In genomic region chr5:5377780-5378179, GRCh38 we compare ENCODE assay signal across 27 cellular contexts.
"Had no signal": no experiment of that assay in that cellular context is flagged by ENCODE, and none has a peak within 500 bp of the region (broad histone marks: within the 10 kb centered on the region; RNA-seq: fewer than 3 reads in every experiment).

No MANE protein-coding gene starts in this region.

- H3K9me3 ChIP-seq: ovary, psoas muscle, suprapubic skin, testis, tibial artery, transverse colon, upper lobe of right lung, uterus had no signal

- H3K4me3 ChIP-seq: neural progenitor cell, ovary, psoas muscle, skin epidermis, smooth muscle cell, spleen, suprapubic skin, testis, tibial artery, transverse colon, upper lobe of right lung, uterus had no signal

- H3K27ac ChIP-seq: neural progenitor cell, ovary, psoas muscle, skin epidermis, spleen, suprapubic skin, testis, tibial artery, transverse colon, upper lobe of right lung, uterus had no signal

- H3K36me3 ChIP-seq: neural progenitor cell, ovary, spleen, suprapubic skin, tibial artery, transverse colon, upper lobe of right lung, uterus had no signal

- H3K27me3 ChIP-seq: neural progenitor cell, ovary, spleen, suprapubic skin, testis, tibial artery, transverse colon, upper lobe of right lung, uterus had no signal

- H3K4me1 ChIP-seq: psoas muscle, spleen, testis, transverse colon, upper lobe of right lung had no signal

- ATAC-seq: naive thymus-derived CD4-positive, alpha-beta T cell; natural killer cell; psoas muscle; right cardiac atrium; sciatic nerve; stimulated activated memory B cell treated with anti-CD40 and anti-IgM and Interleukin-4, amounts not matched to agents 10 μg/mL and 1 μg/mL and 100 μg/mL, for 72 hours; stimulated activated naive CD8-positive, alpha-beta T cell treated with anti-CD3 and anti-CD28 coated beads, Interleukin-15, amount 100 ng/mL, for 72 hours; stimulated activated naive CD8-positive, alpha-beta T cell treated with anti-CD3 and anti-CD28 coated beads, Interleukin-15, Interleukin-2, amounts not matched to agents 100 U/mL and 50 U/mL, for 24 hours; upper lobe of right lung had no signal

- DNase-seq: naive thymus-derived CD4-positive, alpha-beta T cell; natural killer cell; occipital lobe; ovary; psoas muscle; right cardiac atrium; spleen; stimulated activated CD4-positive, alpha-beta T cell treated with anti-CD3 and anti-CD28 coated beads, Interleukin-12 subunit alpha, Interleukin-12 subunit beta, amount 100 ng/mL, for 4 hours; stimulated activated CD4-positive, alpha-beta T cell treated with anti-CD3 and anti-CD28 coated beads, Interleukin-1b, Interleukin-23, amount 100 ng/mL, for 48 hours; stimulated activated CD4-positive, alpha-beta T cell treated with anti-CD3 and anti-CD28 coated beads, Interleukin-4, amount 100 ng/mL, for 1 hour; stimulated activated CD4-positive, alpha-beta T cell treated with anti-CD3 and anti-CD28 coated beads, Interleukin-4, amount 100 ng/mL, for 4 hours; stimulated activated CD8-positive, alpha-beta memory T cell treated with anti-CD3 and anti-CD28 coated beads, Interleukin-4, amount 100 ng/mL, for 48 hours; stimulated activated naive CD4-positive, alpha-beta T cell; stimulated activated naive CD8-positive, alpha-beta T cell treated with anti-CD3 and anti-CD28 coated beads, Interleukin-15, amount 100 ng/mL, for 72 hours; stimulated activated naive CD8-positive, alpha-beta T cell treated with anti-CD3 and anti-CD28 coated beads, Interleukin-15, Interleukin-2, amounts not matched to agents 100 U/mL and 50 U/mL, for 24 hours; substantia nigra; testis; tibial artery; transverse colon; upper lobe of right lung; uterus had no signal
